Comparison of ENCODE assay signal across 13 cellular contexts in genomic region chr20:50149481-50150254, GRCh38. TPM values are rescaled to one million over a fixed set of nuclear protein-coding genes. Genes with fewer than 3 reads are reported as not detected.
DNase-seq lines count a peak whose midpoint lies in the region; ATAC-seq and TF ChIP-seq lines count a peak whose summit lies in the region.
"Had no signal": no experiment of that assay in that cellular context is flagged by ENCODE, and none has a peak within 500 bp of the region (broad histone marks: within the 10 kb centered on the region; RNA-seq: fewer than 3 reads in every experiment).

No MANE protein-coding gene starts in this region.

- no peaks in the 10 kb centered on the region for H3K9me3 ChIP-seq in CD8-positive, alpha-beta T cell (ENCODE audit: low read length)
- H3K9me3 ChIP-seq in RWPE2 (ENCODE audit: severe bottlenecking) (no peaks in the 10 kb centered on the region), gastrocnemius medialis (no peaks in the 10 kb centered on the region)
- H3K9me3 ChIP-seq: HAP-1, MG63, thoracic aorta had no signal

- CTCF ChIA-PET in CD8-positive, alpha-beta T cell (lab: Charles Lee) = interaction anchor here (1.0 to 8.4 kb wide), 7 partner anchors 11 to 171 kb away, joined by 3 to 103 read pairs (median 6); no protein-coding TSS in a partner anchor

- no peak overlapping the region for H3K27ac ChIP-seq in CD8-positive, alpha-beta T cell (ENCODE audit: low read depth, low read length)
- H3K27ac ChIP-seq in RWPE2 (ENCODE audit: poor library complexity, severe bottlenecking) (peak overlapping the region; percentile 91), gastrocnemius medialis (peak overlapping the region; percentile 91 to 96 (median 94))
- H3K27ac ChIP-seq: thoracic aorta had no signal

- H3K4me1 ChIP-seq in CD8-positive, alpha-beta T cell (ENCODE audit: insufficient read depth, low read length) = peaks cover 67% of the 10 kb centered on the region
- H3K4me1 ChIP-seq in RWPE2 (ENCODE audit: insufficient read depth, poor library complexity, severe bottlenecking) = peaks cover 62% of the 10 kb centered on the region
- peaks cover 64 to 68% of the 10 kb centered on the region in 2 donors for H3K4me1 ChIP-seq in gastrocnemius medialis

- H3K27me3 ChIP-seq in CD8-positive, alpha-beta T cell (ENCODE audit: insufficient read depth, low read length) = no peaks in the 10 kb centered on the region
- no peaks in the 10 kb centered on the region for H3K27me3 ChIP-seq in RWPE2 (ENCODE audit: insufficient read depth, poor library complexity, severe bottlenecking)
- H3K27me3 ChIP-seq in gastrocnemius medialis = no peaks in the 10 kb centered on the region
- H3K27me3 ChIP-seq: MG63 had no signal

- no peaks in the 10 kb centered on the region for H3K9me3 Mint-ChIP-seq in CD8-positive, alpha-beta T cell

- TF ChIP-seq CTCF in CD8-positive, alpha-beta T cell (IDR thresholded peaks at IDR 0.05) = no peak
- TF ChIP-seq CTCF in RWPE2 (IDR thresholded peaks at IDR 0.05; ENCODE audit: poor library complexity, severe bottlenecking) (no peak), epithelial cell of esophagus (IDR thresholded peaks at IDR 0.05; ENCODE audit: insufficient read depth, low read depth, low read length, missing control alignments) (no peak), gastrocnemius medialis (IDR thresholded peaks at IDR 0.05 in 4 of 5, conservative IDR thresholded peaks at IDR 0.05 in 1 of 5) (no peak)

- H3K4me1 Mint-ChIP-seq in CD8-positive, alpha-beta T cell (ENCODE audit: low read depth) = peaks cover 76% of the 10 kb centered on the region

- H3K4me3 ChIP-seq in CD8-positive, alpha-beta T cell (ENCODE audit: low read depth, low read length) = no peak overlapping the region
- H3K4me3 ChIP-seq in RWPE2 (ENCODE audit: severe bottlenecking) (no peak overlapping the region), epithelial cell of esophagus (ENCODE audit: low read length) (peak overlapping the region; percentile 20), gastrocnemius medialis (peak overlapping the region in 1 of 4 donors; percentile 29)
- H3K4me3 ChIP-seq: HAP-1, MG63, thoracic aorta had no signal

- ATAC-seq in CD8-positive, alpha-beta T cell = no peak
- no peak for ATAC-seq in RWPE2 (ENCODE audit: low read depth)
- ATAC-seq in gastrocnemius medialis = peak; percentile 35 to 44
- no peak for ATAC-seq in HG03045 (IDR thresholded peaks at IDR 0.05; ENCODE audit: unreplicated experiment)
- no peak for ATAC-seq in HG03342 (IDR thresholded peaks at IDR 0.05; ENCODE audit: unreplicated experiment)

- peaks cover 28% of the 10 kb centered on the region for H3K36me3 Mint-ChIP-seq in CD8-positive, alpha-beta T cell

- POLR2A ChIA-PET in CD8-positive, alpha-beta T cell (lab: Charles Lee) = interaction anchor here (1.0 to 1.6 kb wide), 2 partner anchors 8 to 34 kb away, joined by 3 to 4 read pairs; no protein-coding TSS in a partner anchor

- in situ Hi-C loops in gastrocnemius medialis (cut with MboI; ENCODE audit: low sequenced_read_pairs in 4 of 4) = no loop called here

- peak overlapping the region; percentile 97 for H3K27ac Mint-ChIP-seq in CD8-positive, alpha-beta T cell

- intact Hi-C loops in CD8-positive, alpha-beta T cell (cut with DNase I, micrococcal nuclease) = loop anchor here in 1 of 2 experiments (5.0 kb wide), 1 partner anchor 37 kb away; the partner anchor contains the start of gene UBE2V1
- intact Hi-C loops in gastrocnemius medialis (cut with DNase I; ENCODE audit: low total_unique reads) = no loop called here

- no peaks in the 10 kb centered on the region for H3K27me3 Mint-ChIP-seq in CD8-positive, alpha-beta T cell (ENCODE audit: low read depth)

- no peaks in the 10 kb centered on the region for H3K36me3 ChIP-seq in CD8-positive, alpha-beta T cell (ENCODE audit: insufficient read depth, low read length)
- H3K36me3 ChIP-seq in RWPE2 (ENCODE audit: low read depth) = peaks cover 69% of the 10 kb centered on the region
- H3K36me3 ChIP-seq in gastrocnemius medialis = no peaks in the 10 kb centered on the region
- H3K36me3 ChIP-seq: thoracic aorta had no signal

- H3K4me3 Mint-ChIP-seq in CD8-positive, alpha-beta T cell = no peak overlapping the region

- no peak for TF ChIP-seq POLR2A in gastrocnemius medialis (IDR thresholded peaks at IDR 0.05)

- DNase-seq in CD8-positive, alpha-beta T cell = no peak
- DNase-seq in RWPE2 (ENCODE audit: low spot score) (no peak), epithelial cell of esophagus (ENCODE audit: low read depth) (no peak), gastrocnemius medialis (peak; percentile 56 to 83), NCI-H2227 treated with DMSO at 0.1 percent for 48 hours (lab: John Stamatoyannopoulos, UW) (no peak), SIG-M5 (lab: John Stamatoyannopoulos, UW) (no peak)
- DNase-seq: MG63; NCI-H524 treated with DMSO at 0.1 percent for 48 hours; stimulated activated CD4-positive, alpha-beta T cell treated with anti-CD3 and anti-CD28 coated beads, Interleukin-2, amount 100 ng/mL, for 24 hours had no signal

RNA-seq across cellular contexts. Expression of gene PEDS1, which starts 3.9 kb away (rescaled TPM):
- total RNA-seq in CD8-positive, alpha-beta T cell = 10 to 100 TPM; 19.0 to 20.8 TPM
- total RNA-seq in gastrocnemius medialis = 10 to 100 TPM; 33.2 to 77.9 (median 38.2) TPM

RNA-seq across cellular contexts. Expression of gene UBE2V1, which starts 36.7 kb away (rescaled TPM):
- 100 to 1,000 TPM; 108 to 112 TPM for total RNA-seq in CD8-positive, alpha-beta T cell
- total RNA-seq in gastrocnemius medialis = 10 to 100 TPM; 37.6 to 58.5 (median 46.9) TPM

RNA-seq across cellular contexts. Expression of gene CEBPB, which starts 41.0 kb away (rescaled TPM):
- total RNA-seq in CD8-positive, alpha-beta T cell = 10 to 100 TPM; 37.2 to 37.6 TPM
- total RNA-seq in gastrocnemius medialis = 100 to 1,000 TPM; 219 to 434 (median 321) TPM

Comparison
In these comparisons a context has a peak if more than half of its experiments do, and no peak if none do; other contexts are left out.
1. ATAC-seq: peak in gastrocnemius medialis (2 of 2); none in CD8-positive, alpha-beta T cell (single experiment), RWPE2 (single experiment), HG03045 (single experiment) and HG03342 (single experiment).
2. DNase-seq: peak in gastrocnemius medialis (2 of 2); none in CD8-positive, alpha-beta T cell (0 of 7), RWPE2 (single experiment), epithelial cell of esophagus (single experiment), NCI-H2227 treated with DMSO at 0.1 percent for 48 hours (single experiment) and SIG-M5 (single experiment).
3. RNA of gene CEBPB, which starts 41.0 kb away (total RNA-seq): 219 to 434 TPM in gastrocnemius medialis; 37.2 to 37.6 TPM in CD8-positive, alpha-beta T cell; every median in the first group is over 4 times any median in the second.